Comparison of ENCODE assay signal across 27 cellular contexts in the genomic region with DNA sequence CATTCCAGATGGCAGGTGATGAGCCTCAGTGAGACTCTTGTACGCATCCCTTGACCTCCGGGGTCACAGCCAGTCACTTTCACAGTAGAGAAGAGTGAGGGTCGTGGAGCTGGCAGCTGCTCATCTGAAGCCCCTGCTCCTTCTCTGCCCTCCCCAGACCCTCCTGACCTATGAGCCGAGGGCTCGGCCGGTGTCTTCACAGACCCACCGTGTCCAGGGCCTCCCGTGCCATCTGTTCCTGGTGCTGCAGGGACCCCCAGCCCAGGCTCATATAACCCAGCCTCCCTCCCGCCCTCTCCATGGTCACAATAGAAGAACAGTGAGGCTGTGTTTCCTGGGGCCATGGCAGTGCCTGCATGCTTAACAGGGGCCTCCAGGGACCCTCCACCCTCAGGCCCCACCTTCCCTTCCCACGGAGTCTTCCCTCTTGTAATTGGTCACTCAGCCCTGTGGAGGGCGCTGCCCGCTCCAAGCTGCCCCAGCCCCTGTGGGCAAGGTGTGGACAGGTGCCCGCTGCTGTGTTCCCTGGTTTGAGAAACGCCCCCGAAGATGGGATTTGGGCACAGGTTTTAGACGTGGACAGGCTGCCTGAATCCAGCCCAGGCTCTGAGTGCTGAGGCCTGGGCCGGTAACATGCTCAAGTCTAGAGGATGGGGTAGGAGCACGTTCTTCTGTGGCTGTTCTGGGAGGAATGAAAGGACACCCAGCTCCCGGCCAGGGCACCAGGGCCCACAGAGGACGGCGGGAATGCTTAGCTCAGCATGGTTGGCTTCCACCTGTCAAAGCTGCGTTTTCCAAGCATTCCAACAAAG. TPM values are rescaled to one million over a fixed set of nuclear protein-coding genes. Genes with fewer than 3 reads are reported as not detected.
DNase-seq lines count a peak whose midpoint lies in the region; ATAC-seq, FAIRE-seq and TF ChIP-seq lines count a peak whose summit lies in the region.
"Had no signal": no experiment of that assay in that cellular context is flagged by ENCODE, and none has a peak within 500 bp of the region (broad histone marks: within the 10 kb centered on the region; RNA-seq: fewer than 3 reads in every experiment).

No MANE protein-coding gene starts in this region.

- no peak for FAIRE-seq in H1 (lab: Jason Lieb, UNC)
- FAIRE-seq: GM18507 had no signal

- H3K18ac ChIP-seq in H9 (ENCODE audit: insufficient read length, low read depth, low read length) (no peak overlapping the region), H1 (ENCODE audit: extremely low read depth, low read length) (no peak overlapping the region)

- H4K91ac ChIP-seq in H9 (ENCODE audit: insufficient read length, low read depth, low read length): no peak overlapping the region
- H4K91ac ChIP-seq in H1 (replicated peaks; ENCODE audit: insufficient read length, low read length): no peak overlapping the region

- H2BK15ac ChIP-seq in H9 (ENCODE audit: low read depth, low read length) (no peak overlapping the region), H1 (ENCODE audit: low read length) (no peak overlapping the region)

- 0 out of 2 replicates have a peak, but pooled peaks cover 7% of the 10 kb centered on the region for H3K4me1 ChIP-seq in BLaER1
- no peaks in the 10 kb centered on the region for H3K4me1 ChIP-seq in H9 (ENCODE audit: insufficient read depth, low read length)
- no peaks in the 10 kb centered on the region for H3K4me1 ChIP-seq in H1 (replicated peaks in 1 of 4; ENCODE audit: control insufficient read depth in 3 of 4, insufficient read depth in 4 of 4, low read length in 3 of 4)
- no peaks in the 10 kb centered on the region for H3K4me1 ChIP-seq in mucosa of descending colon (ENCODE audit: low read depth)
- H3K4me1 ChIP-seq: heart left ventricle, stomach, tibial artery had no signal

- H2BK5ac ChIP-seq in H9 (ENCODE audit: insufficient read length, low read length) (no peak overlapping the region), H1 (ENCODE audit: low read depth, low read length) (no peak overlapping the region)

- no peak for TF ChIP-seq EP300 in H1 (IDR thresholded peaks at IDR 0.05; ENCODE audit: borderline replicate concordance in 1 of 2, low read depth in 2 of 2, low read length in 2 of 2)

- H2BK20ac ChIP-seq in H9 (ENCODE audit: low read depth, low read length, poor library complexity, severe bottlenecking) (no peak overlapping the region), H1 (ENCODE audit: low read length) (no peak overlapping the region)

- TF ChIP-seq CTCF in H9 (conservative IDR thresholded peaks at IDR 0.05) (peak; percentile 47), H1 (IDR thresholded peaks at IDR 0.05; ENCODE audit: control extremely low read depth in 1 of 3, insufficient read depth in 1 of 3, low read depth in 1 of 3, low read length in 3 of 3) (peak; percentile 36 to 56 (median 49)), mucosa of descending colon (IDR thresholded peaks at IDR 0.05) (no peak)

- H3K9me3 ChIP-seq in BLaER1 (peaks cover 26% of the 10 kb centered on the region), H9 (ENCODE audit: control insufficient read depth, low read depth, low read length) (no peaks in the 10 kb centered on the region), H1 (ENCODE audit: insufficient read depth in 2 of 2, low read depth in 1 of 2, low read length in 1 of 2) (no peaks in the 10 kb centered on the region; a peak in 1 of 4 replicates), mucosa of descending colon (no peaks in the 10 kb centered on the region)
- H3K9me3 ChIP-seq: tibial artery had no signal

- no peak overlapping the region for H3T11ph ChIP-seq in H9 (ENCODE audit: low read length)

- no peak overlapping the region for H3K4me3 Mint-ChIP-seq in H9
- H3K4me3 Mint-ChIP-seq: activated naive CD8-positive, alpha-beta T cell treated with anti-CD3 and anti-CD28 coated beads, Interleukin-2, amount 10 ng/mL, durations not matched to agents 7 days and 5 days; activated T-helper 17 cell treated with anti-CD3 and anti-CD28 coated beads, Interleukin-2, amount 50 U/mL, for 72 hours; mesothelial cell of epicardium; naive thymus-derived CD8-positive, alpha-beta T cell had no signal

- H2BK120ac ChIP-seq in H9 (ENCODE audit: low read depth, low read length, poor library complexity, severe bottlenecking) (no peak overlapping the region), H1 (replicated peaks; ENCODE audit: low read depth, low read length) (no peak overlapping the region)

- peaks cover 0 to 12% of the 10 kb centered on the region in 2 experiments; a peak in 2 of 5 replicates for H3K9me3 Mint-ChIP-seq in H9
- H3K9me3 Mint-ChIP-seq: activated naive CD8-positive, alpha-beta T cell treated with anti-CD3 and anti-CD28 coated beads, Interleukin-2, amount 10 ng/mL, durations not matched to agents 7 days and 5 days; activated T-helper 17 cell treated with anti-CD3 and anti-CD28 coated beads, Interleukin-2, amount 50 U/mL, for 72 hours; naive thymus-derived CD8-positive, alpha-beta T cell had no signal

- H3K9ac ChIP-seq in BLaER1: no peak overlapping the region
- H3K9ac ChIP-seq in H9 (ENCODE audit: extremely low read depth, insufficient read length, low read length): no peak overlapping the region
- H3K9ac ChIP-seq in H1 (replicated peaks in 1 of 4; ENCODE audit: extremely low read depth in 1 of 4, low read depth in 3 of 4, low read length in 3 of 4): no peak overlapping the region
- H3K9ac ChIP-seq: GM23248 had no signal

- peaks cover 94% of the 10 kb centered on the region for H3K36me3 ChIP-seq in BLaER1
- H3K36me3 ChIP-seq in H1 (ENCODE audit: control insufficient read depth in 2 of 4, insufficient read depth in 4 of 4, low read length in 3 of 4): peaks cover 0 to 15% (median 10%) of the 10 kb centered on the region in 4 experiments; a peak in 4 of 8 replicates
- peaks cover 3% of the 10 kb centered on the region for H3K36me3 ChIP-seq in mucosa of descending colon (ENCODE audit: low read depth)

- POLR2A ChIA-PET in H1 (lab: Charles Lee; ENCODE audit: partially characterized antibody): interaction anchor here (0.7 kb wide), 1 partner anchor 192 kb away, joined by 3 read pairs; no protein-coding TSS in a partner anchor

- H3K79me2 ChIP-seq in H9 (ENCODE audit: insufficient read depth, low read length) (no peaks in the 10 kb centered on the region), H1 (ENCODE audit: control insufficient read depth in 1 of 2, insufficient read depth in 2 of 2, low read length in 2 of 2) (no peaks in the 10 kb centered on the region)

- peaks cover 20 to 44% (median 41%) of the 10 kb centered on the region in 3 experiments for H3K36me3 Mint-ChIP-seq in H9 (ENCODE audit: insufficient read depth in 1 of 3, low read depth in 3 of 3)

- H3K79me1 ChIP-seq in H9 (ENCODE audit: insufficient read depth, low read depth, low read length, poor library complexity, severe bottlenecking) (no peaks in the 10 kb centered on the region), H1 (ENCODE audit: low read depth, low read length) (no peaks in the 10 kb centered on the region)

- no peak overlapping the region for H3K56ac ChIP-seq in H9 (ENCODE audit: insufficient read length, low read depth, low read length)
- no peak overlapping the region for H3K56ac ChIP-seq in H1 (replicated peaks; ENCODE audit: insufficient read length, low read depth, low read length)

- no peak overlapping the region for H2AK5ac ChIP-seq in H9 (ENCODE audit: insufficient read length, low read length)
- no peak overlapping the region for H2AK5ac ChIP-seq in H1 (ENCODE audit: low read depth, low read length)

- no peaks in the 10 kb centered on the region for H3K23me2 ChIP-seq in H9 (ENCODE audit: insufficient read length, low read depth, low read length, poor library complexity, severe bottlenecking)
- H3K23me2 ChIP-seq in H1 (ENCODE audit: low read depth, low read length): no peaks in the 10 kb centered on the region

- TF ChIP-seq RAD21 in H1 (IDR thresholded peaks at IDR 0.05 in 1 of 2, conservative IDR thresholded peaks at IDR 0.05 in 1 of 2; ENCODE audit: low read depth in 2 of 2, low read length in 2 of 2): peak in 1 of 2 experiments; percentile 35; a peak in 2 of 4 replicates

- DNase-seq in H9 (no peak), H1 (ENCODE audit: low read depth in 1 of 2, low spot score in 2 of 2) (no peak), mucosa of descending colon (peak in 2 of 3 donors; percentile 14 to 27), nucleus accumbens (lab: John Stamatoyannopoulos, UW) (no peak), NCI-H748 treated with DMSO at 0.1 percent for 48 hours (lab: John Stamatoyannopoulos, UW) (no peak), NCI-H82 (lab: John Stamatoyannopoulos, UW) (no peak)
- DNase-seq: activated CD4-positive, alpha-beta T cell treated with anti-CD3 and anti-CD28 coated beads, Interleukin-2, amount 50 U/mL, for 48 hours; activated CD8-positive, alpha-beta memory T cell treated with anti-CD3 and anti-CD28 coated beads, Interleukin-2, amount 50 U/mL, for 4 hours; activated naive CD8-positive, alpha-beta T cell treated with anti-CD3 and anti-CD28 coated beads, Interleukin-2, amount 10 ng/mL, durations not matched to agents 7 days and 5 days; DMS153; GDM1; GM23248; NCI-H1105 treated with DMSO at 0.1 percent for 48 hours; NCI-H2029; NCI-H69; SIG-M5; stomach; SW 1271 had no signal

- H4K8ac ChIP-seq in H9 (replicated peaks; ENCODE audit: insufficient read length, low read depth, low read length): no peak overlapping the region
- no peak overlapping the region for H4K8ac ChIP-seq in H1 (ENCODE audit: extremely low read depth, insufficient read depth, low read length)

- no peak overlapping the region for H3K4me3 ChIP-seq in BLaER1
- H3K4me3 ChIP-seq in H1 (ENCODE audit: extremely low read depth in 1 of 4, insufficient read depth in 2 of 4, low read depth in 3 of 4, low read length in 4 of 4): no peak overlapping the region
- H3K4me3 ChIP-seq in mucosa of descending colon: no peak overlapping the region
- H3K4me3 ChIP-seq: GM23248, heart left ventricle, stomach, tibial artery had no signal

- no peak overlapping the region for H3K14ac ChIP-seq in H9 (ENCODE audit: insufficient read depth, low read length)
- H3K14ac ChIP-seq in H1 (ENCODE audit: insufficient read length): no peak overlapping the region

- intact Hi-C loops in mucosa of descending colon (cut with DNase I, micrococcal nuclease): no loop called here

- H2BK12ac ChIP-seq in H9 (ENCODE audit: insufficient read length, low read depth, low read length) (no peak overlapping the region), H1 (ENCODE audit: low read depth, low read length) (no peak overlapping the region)

- H4K20me1 ChIP-seq in BLaER1 (peaks cover 9% of the 10 kb centered on the region; the same call in 1 of the 2 replicates), H9 (ENCODE audit: control insufficient read depth, insufficient read depth, insufficient read length) (no peaks in the 10 kb centered on the region), H1 (replicated peaks in 1 of 2; ENCODE audit: control insufficient read depth in 1 of 2, insufficient read depth in 2 of 2, low read length in 2 of 2) (peaks cover 0 to 5% of the 10 kb centered on the region in 2 experiments)

- H3K23ac ChIP-seq in H9 (ENCODE audit: insufficient read length, low read depth, low read length) (no peak overlapping the region), H1 (ENCODE audit: insufficient read length) (no peak overlapping the region)

- H3K4me2 ChIP-seq in BLaER1: no peak overlapping the region; the same call in 1 of the 2 replicates
- H3K4me2 ChIP-seq in H9 (ENCODE audit: insufficient read depth, insufficient read length, low read length): no peak overlapping the region
- no peak overlapping the region for H3K4me2 ChIP-seq in H1 (ENCODE audit: insufficient read depth in 1 of 2, low read depth in 2 of 2, low read length in 2 of 2)

- H2AFZ ChIP-seq in H9 (ENCODE audit: low read length) (no peak overlapping the region), H1 (ENCODE audit: low read length) (no peak overlapping the region)
- H2AFZ ChIP-seq: GM23248 had no signal

- 0 out of 7 replicates have a peak overlapping the region, but pooled peaks of 1 of the 3 experiments have one; percentile 14 for H3K27ac Mint-ChIP-seq in H9
- H3K27ac Mint-ChIP-seq: activated naive CD8-positive, alpha-beta T cell treated with anti-CD3 and anti-CD28 coated beads, Interleukin-2, amount 10 ng/mL, durations not matched to agents 7 days and 5 days; activated T-helper 17 cell treated with anti-CD3 and anti-CD28 coated beads, Interleukin-2, amount 50 U/mL, for 72 hours; mesothelial cell of epicardium; naive thymus-derived CD8-positive, alpha-beta T cell had no signal

- no peaks in the 10 kb centered on the region; the same call in 1 of the 2 replicates for H3K27me3 Mint-ChIP-seq in H9 (ENCODE audit: low read depth)
- H3K27me3 Mint-ChIP-seq: activated naive CD8-positive, alpha-beta T cell treated with anti-CD3 and anti-CD28 coated beads, Interleukin-2, amount 10 ng/mL, durations not matched to agents 7 days and 5 days; activated T-helper 17 cell treated with anti-CD3 and anti-CD28 coated beads, Interleukin-2, amount 50 U/mL, for 72 hours; naive thymus-derived CD8-positive, alpha-beta T cell had no signal

- H3K27me3 ChIP-seq in BLaER1: no peaks in the 10 kb centered on the region
- no peaks in the 10 kb centered on the region for H3K27me3 ChIP-seq in H9 (ENCODE audit: insufficient read depth, low read length)
- H3K27me3 ChIP-seq in H1 (replicated peaks in 1 of 4; ENCODE audit: control insufficient read depth in 3 of 4, extremely low read depth in 1 of 4, insufficient read depth in 3 of 4, low read length in 3 of 4): no peaks in the 10 kb centered on the region
- H3K27me3 ChIP-seq: heart left ventricle, stomach, tibial artery had no signal

- ATAC-seq in mucosa of descending colon: no peak
- no peak for ATAC-seq in GM21515 (IDR thresholded peaks at IDR 0.05; ENCODE audit: unreplicated experiment)
- ATAC-seq: naive thymus-derived CD8-positive, alpha-beta T cell had no signal

- no CpG with 5 or more reads among the region's 22 CpGs for WGBS in H9 (ENCODE audit: extremely low coverage, insufficient read length, low lambda C conversion rate)
- WGBS in H1 (ENCODE audit: extremely low coverage in 1 of 2, insufficient coverage in 1 of 2, insufficient read length in 1 of 2, insufficient replicate concordance in 2 of 2, low coverage in 1 of 2, low lambda C conversion rate in 2 of 2, missing lambda C conversion rate in 1 of 2), 2 experiments: 89% methylated on average over 22 of the region's 22 CpGs; no CpG with 5 or more reads in 1 of the 2 experiments

- CTCF ChIA-PET in H1 (lab: Charles Lee; ENCODE audit: partially characterized antibody): interaction anchor here (0.6 to 2.8 kb wide), 6 partner anchors 9 to 379 kb away, joined by 3 to 10 read pairs (median 3); no protein-coding TSS in a partner anchor

- H3K4me1 Mint-ChIP-seq in H9: peaks cover 3 to 6% of the 10 kb centered on the region in 2 experiments; a peak in 3 of 4 replicates
- H3K4me1 Mint-ChIP-seq: activated T-helper 17 cell treated with anti-CD3 and anti-CD28 coated beads, Interleukin-2, amount 50 U/mL, for 72 hours; mesothelial cell of epicardium had no signal

- no peak overlapping the region for H3K4ac ChIP-seq in H9 (ENCODE audit: low read depth, low read length)
- H3K4ac ChIP-seq in H1 (replicated peaks; ENCODE audit: insufficient read length, low read depth, low read length): no peak overlapping the region

- peak overlapping the region; percentile 31; the same call in 1 of the 2 replicates for H3K27ac ChIP-seq in BLaER1
- no peak overlapping the region for H3K27ac ChIP-seq in H9 (ENCODE audit: insufficient read length, low read depth, low read length)
- no peak overlapping the region for H3K27ac ChIP-seq in H1 (ENCODE audit: low read depth, low read length)
- H3K27ac ChIP-seq: epithelial cell of prostate, GM23248, heart left ventricle, stomach, tibial artery had no signal

- H4K5ac ChIP-seq in H9 (ENCODE audit: insufficient read length, low read depth, low read length): no peak overlapping the region
- no peak overlapping the region for H4K5ac ChIP-seq in H1 (ENCODE audit: insufficient read length, low read depth, low read length)

- TF ChIP-seq POLR2A in H1 (IDR thresholded peaks at IDR 0.05; ENCODE audit: control extremely low read depth in 1 of 2, low read depth in 2 of 2, low read length in 2 of 2): no peak

RNA-seq across cellular contexts. Expression of gene ACSF3, which starts 38.7 kb away (rescaled TPM):
- total RNA-seq in H9 (2021) (22.3 and 31.3 TPM in 2 replicates), mucosa of descending colon (10 to 100 TPM; 44.7 to 77.8 (median 49.6) TPM)
- 22.9 and 27.0 TPM in 2 replicates for total RNA-seq in H1 (2021; fragmentation: NEBNext Ultra II Directional; extraction: Animal tissue kit (Norgen Biotek cat#: 25700))
- 15.6 and 23.6 TPM in 2 replicates for polyA plus RNA-seq in H1 (2011; rRNA removed)
- polyA plus RNA-seq in H1 (2011; cell fraction: cytosol; rRNA removed): 19.6 TPM
- polyA plus RNA-seq in H1 (2011; cell fraction: nucleus; rRNA removed): 33.2 TPM
- 12.0 to 21.9 TPM (median 18.2 TPM) in 4 replicates for polyA plus RNA-seq in H1 (2012, experiment 1 of 2)
- 14.4 TPM for polyA plus RNA-seq in H1 (2012, experiment 2 of 2)
- polyA plus RNA-seq in H1 (2013, experiment 1 of 2): 11.6 TPM
- polyA plus RNA-seq in H1 (2013, experiment 2 of 2): 10.5 TPM
- polyA minus RNA-seq in H1 (2011; rRNA and poly(A)+ RNA removed): 10.0 and 20.1 TPM in 2 replicates
- polyA minus RNA-seq in H1 (2011; cell fraction: cytosol; rRNA and poly(A)+ RNA removed): 22.5 TPM
- 26.1 TPM for polyA minus RNA-seq in H1 (2011; cell fraction: nucleus; rRNA and poly(A)+ RNA removed)

RNA-seq across cellular contexts. Expression of gene CDH15, which starts 39.1 kb away (rescaled TPM):
- 0.18 and 0.28 TPM in 2 replicates for total RNA-seq in H9 (2021)
- 0.65 and 0.82 TPM in 2 replicates for total RNA-seq in H1 (2021; fragmentation: NEBNext Ultra II Directional; extraction: Animal tissue kit (Norgen Biotek cat#: 25700))
- 0.50 and 0.60 TPM in 2 replicates for polyA plus RNA-seq in H1 (2011; rRNA removed)
- polyA plus RNA-seq in H1 (2011; cell fraction: cytosol; rRNA removed): 0.59 TPM
- polyA plus RNA-seq in H1 (2011; cell fraction: nucleus; rRNA removed): 1.0 TPM
- polyA plus RNA-seq in H1 (2012, experiment 1 of 2): 0.33 to 0.53 TPM (median 0.35 TPM) in 4 replicates
- 0.35 TPM for polyA plus RNA-seq in H1 (2012, experiment 2 of 2)
- polyA plus RNA-seq in H1 (2013, experiment 1 of 2): 0.65 TPM
- polyA plus RNA-seq in H1 (2013, experiment 2 of 2): 0.57 TPM
- 0.07 TPM in 1 of 2 replicates, not detected in the other for polyA minus RNA-seq in H1 (2011; rRNA and poly(A)+ RNA removed)
- 0.73 TPM for polyA minus RNA-seq in H1 (2011; cell fraction: cytosol; rRNA and poly(A)+ RNA removed)
- 0.60 TPM for polyA minus RNA-seq in H1 (2011; cell fraction: nucleus; rRNA and poly(A)+ RNA removed)
- total RNA-seq in mucosa of descending colon: not detected
- total RNA-seq: activated naive CD8-positive, alpha-beta T cell treated with anti-CD3 and anti-CD28 coated beads, Interleukin-2, amount 10 ng/mL, durations not matched to agents 7 days and 5 days; GM23248; naive thymus-derived CD8-positive, alpha-beta T cell; stomach had no signal
- polyA plus RNA-seq: naive thymus-derived CD8-positive, alpha-beta T cell had no signal

Comparison
In these comparisons a context has a peak if more than half of its experiments do, and no peak if none do; other contexts are left out.
1. DNase-seq: peak in mucosa of descending colon (2 of 3); none in H9 (single experiment), H1 (0 of 2), nucleus accumbens (0 of 56), NCI-H748 treated with DMSO at 0.1 percent for 48 hours (single experiment) and NCI-H82 (single experiment).